32 cellular contexts compared by ENCODE assay signal in the genomic region with DNA sequence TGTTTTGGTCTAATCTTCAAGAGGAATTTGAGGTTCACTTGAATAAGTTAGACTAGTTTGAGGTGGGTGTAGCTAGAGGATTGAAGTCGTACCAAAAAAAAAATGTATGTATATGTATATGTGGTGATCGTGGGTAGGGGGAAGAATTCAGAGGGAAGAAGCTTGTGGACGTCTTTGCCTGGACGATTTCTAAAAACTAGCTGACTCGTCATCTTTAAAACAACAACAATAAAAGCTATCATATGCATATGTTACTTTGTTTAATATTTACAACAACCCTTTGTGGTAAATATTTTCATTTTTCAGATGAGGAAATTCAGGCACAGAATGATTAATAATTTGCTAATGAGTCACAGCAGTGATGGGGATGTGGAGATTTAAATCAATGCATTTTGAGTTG.
"Had no signal": no experiment of that assay in that cellular context is flagged by ENCODE, and none has a peak within 500 bp of the region (broad histone marks: within the 10 kb centered on the region; RNA-seq: fewer than 3 reads in every experiment).

No MANE protein-coding gene starts in this region.

- H3K27ac Mint-ChIP-seq: activated B cell treated with CpG ODN at 0.5 μM for 24 hours; activated naive CD4-positive, alpha-beta T cell treated with anti-CD3 and anti-CD28 coated beads for 36 hours; activated naive CD8-positive, alpha-beta T cell treated with anti-CD3 and anti-CD28 coated beads for 36 hours; activated T-helper 1 cell treated with anti-CD3 and anti-CD28 coated beads, Interleukin-12 subunit alpha, Interleukin-12 subunit beta, Interleukin-2, Interleukin-4 antibody, amounts not matched to agents 30 ng/mL and 10 ng/mL and 1 ng/mL, durations not matched to agents 14 hours and 24 hours and 36 hours; T-helper 2 cell treated with Interferon-gamma antibody and Interleukin-4, amounts not matched to agents 5 μg/mL and 100 μg/mL, for 36 hours had no signal

- H3K36me3 ChIP-seq: adrenal gland, colonic mucosa, thoracic aorta, uterus had no signal

- DNase-seq: activated B cell treated with CpG ODN at 0.5 μM for 24 hours; activated CD4-positive, alpha-beta T cell treated with anti-CD3 and anti-CD28 coated beads for 4 hours; activated CD4-positive, alpha-beta T cell treated with anti-CD3 and anti-CD28 coated beads, Interleukin-2, amount 50 U/mL, for 4 hours; activated effector memory CD4-positive, alpha-beta T cell treated with anti-CD3 and anti-CD28 coated beads, Interleukin-2, amount 50 U/mL, for 16 hours; activated naive CD4-positive, alpha-beta T cell treated with anti-CD3 and anti-CD28 coated beads for 36 hours; activated naive CD8-positive, alpha-beta T cell treated with anti-CD3 and anti-CD28 coated beads for 36 hours; activated T-cell treated with anti-CD3 and anti-CD28 coated beads for 4 hours; adrenal gland; aorta; cerebellar nuclear complex; colonic mucosa; effector CD8-positive, alpha-beta T cell; erythroblast; foreskin fibroblast; head of caudate nucleus; hippocampal formation; immature natural killer cell; kidney; lower lobe of right lung; mucosa of descending colon; right cardiac atrium; spleen; stimulated activated naive CD8-positive, alpha-beta T cell treated with anti-CD3 and anti-CD28 coated beads, Interleukin-15, Interleukin-2, amounts not matched to agents 100 U/mL and 50 U/mL, for 24 hours; trophoblast cell; uterus had no signal

- H3K27me3 Mint-ChIP-seq: activated B cell treated with CpG ODN at 0.5 μM for 24 hours; activated naive CD8-positive, alpha-beta T cell treated with anti-CD3 and anti-CD28 coated beads for 36 hours; brain; natural killer cell treated with Interleukin-12 subunit alpha and Interleukin-12 subunit beta and Interleukin-15 and Interleukin-18, amount 100 ng/mL, for 72 hours had no signal

- H3K4me1 ChIP-seq: colonic mucosa, uterus had no signal

- H3K4me3 Mint-ChIP-seq: activated B cell treated with CpG ODN at 0.5 μM for 24 hours; activated naive CD4-positive, alpha-beta T cell treated with anti-CD3 and anti-CD28 coated beads for 36 hours; activated naive CD8-positive, alpha-beta T cell treated with anti-CD3 and anti-CD28 coated beads for 36 hours; activated T-helper 1 cell treated with anti-CD3 and anti-CD28 coated beads, Interleukin-12 subunit alpha, Interleukin-12 subunit beta, Interleukin-2, Interleukin-4 antibody, amounts not matched to agents 30 ng/mL and 10 ng/mL and 1 ng/mL, durations not matched to agents 14 hours and 24 hours and 36 hours; brain; immature natural killer cell; natural killer cell treated with Interleukin-12 subunit alpha and Interleukin-12 subunit beta and Interleukin-15 and Interleukin-18, amount 100 ng/mL, for 72 hours; T-helper 2 cell treated with Interferon-gamma antibody and Interleukin-4, amounts not matched to agents 5 μg/mL and 100 μg/mL, for 36 hours had no signal

- FAIRE-seq: endometrium, kidney had no signal

- H3K27me3 ChIP-seq: adrenal gland, cardiac muscle cell, colonic mucosa, spleen, uterus had no signal

- ATAC-seq: lower lobe of right lung; mucosa of descending colon; natural killer cell treated with Interleukin-12 subunit alpha and Interleukin-12 subunit beta and Interleukin-15 and Interleukin-18, amount 100 ng/mL, for 72 hours; right cardiac atrium; stimulated activated naive CD8-positive, alpha-beta T cell treated with anti-CD3 and anti-CD28 coated beads, Interleukin-15, Interleukin-2, amounts not matched to agents 100 U/mL and 50 U/mL, for 24 hours had no signal

- H3K9me3 ChIP-seq: adrenal gland, colonic mucosa, lower lobe of right lung, mucosa of descending colon, spleen, thoracic aorta, uterus had no signal

- H3K9me3 Mint-ChIP-seq: activated B cell treated with CpG ODN at 0.5 μM for 24 hours; activated naive CD4-positive, alpha-beta T cell treated with anti-CD3 and anti-CD28 coated beads for 36 hours; activated naive CD8-positive, alpha-beta T cell treated with anti-CD3 and anti-CD28 coated beads for 36 hours; activated T-helper 1 cell treated with anti-CD3 and anti-CD28 coated beads, Interleukin-12 subunit alpha, Interleukin-12 subunit beta, Interleukin-2, Interleukin-4 antibody, amounts not matched to agents 30 ng/mL and 10 ng/mL and 1 ng/mL, durations not matched to agents 14 hours and 24 hours and 36 hours; immature natural killer cell; natural killer cell treated with Interleukin-12 subunit alpha and Interleukin-12 subunit beta and Interleukin-15 and Interleukin-18, amount 100 ng/mL, for 72 hours; T-helper 2 cell treated with Interferon-gamma antibody and Interleukin-4, amounts not matched to agents 5 μg/mL and 100 μg/mL, for 36 hours had no signal

- H3K4me3 ChIP-seq: adrenal gland, cardiac muscle cell, colonic mucosa, lower lobe of right lung, mucosa of descending colon, spleen, thoracic aorta, uterus had no signal

- H3K27ac ChIP-seq: adrenal gland, cardiac muscle cell, colonic mucosa, lower lobe of right lung, spleen, thoracic aorta, uterus had no signal
